Comparison of ENCODE assay signal across 19 cellular contexts in the genomic region with DNA sequence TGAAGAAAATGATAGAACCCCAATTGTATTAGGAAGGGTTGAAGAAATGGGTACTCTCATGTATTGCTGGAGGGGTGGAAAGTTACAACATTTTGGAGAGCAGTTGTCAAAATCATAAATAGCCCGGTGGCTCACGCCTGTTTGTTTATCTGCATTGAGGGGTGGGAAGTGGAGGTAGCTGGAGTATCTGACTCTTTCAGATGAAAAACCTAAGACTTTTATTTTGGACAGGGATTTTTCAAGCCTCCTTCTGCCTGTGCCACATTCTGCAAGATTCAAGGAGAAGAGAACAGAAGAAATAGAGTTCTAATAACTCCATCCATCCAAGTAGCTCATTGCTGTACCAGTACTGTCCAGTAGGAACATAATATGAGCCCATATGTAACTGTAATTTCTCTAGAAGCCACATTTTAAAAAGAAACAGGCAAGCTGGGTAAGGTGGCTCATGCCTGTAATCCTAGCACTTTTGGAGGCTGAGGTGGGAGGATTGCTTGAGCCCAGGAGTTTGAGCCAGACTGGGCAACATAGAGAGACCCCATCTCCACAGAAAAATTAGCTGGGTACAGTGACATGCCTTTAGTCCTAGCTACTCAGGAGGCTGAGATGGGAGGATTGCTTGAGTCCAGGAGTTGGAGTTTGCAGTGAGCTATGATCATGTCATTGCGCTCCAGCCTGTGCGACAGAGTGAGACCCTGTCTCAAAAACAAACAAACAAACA. TPM values are rescaled to one million over a fixed set of nuclear protein-coding genes. Genes with fewer than 3 reads are reported as not detected.
DNase-seq lines count a peak whose midpoint lies in the region; FAIRE-seq and TF ChIP-seq lines count a peak whose summit lies in the region.
"Had no signal": no experiment of that assay in that cellular context is flagged by ENCODE, and none has a peak within 500 bp of the region (broad histone marks: within the 10 kb centered on the region; RNA-seq: fewer than 3 reads in every experiment).

No MANE protein-coding gene starts in this region.

- H3K4me3 ChIP-seq in GM12864 (ENCODE audit: low read depth, low read length) (no peak overlapping the region), NB4 (ENCODE audit: low read depth, low read length) (no peak overlapping the region), cardiac fibroblast (replicated peaks in 1 of 2; ENCODE audit: low read depth in 2 of 2, low read length in 2 of 2) (no peak overlapping the region), osteoblast (ENCODE audit: insufficient read depth, low read length) (no peak overlapping the region)
- H3K4me3 ChIP-seq: lung, spleen, suprapubic skin had no signal

- no peak for TF ChIP-seq POLR2A in NB4 (IDR thresholded peaks at IDR 0.05; ENCODE audit: extremely low read depth, insufficient read length)

- FAIRE-seq in urothelium cell line (lab: Jason Lieb, UNC), result no peak
- FAIRE-seq: endothelial cell of umbilical vein, TTC549 had no signal

- no peak overlapping the region for H3K4me2 ChIP-seq in osteoblast (ENCODE audit: insufficient read depth, low read length)

- DNase-seq in GM12864 (ENCODE audit: low read depth), result no peak
- peak; percentile 64 for DNase-seq in NB4 (ENCODE audit: low read depth)
- no peak for DNase-seq in cardiac fibroblast (ENCODE audit: low read depth in 2 of 2)
- DNase-seq in osteoblast (ENCODE audit: insufficient read length, low spot score, missing footprints), result no peak
- no peak for DNase-seq in RPMI8226
- DNase-seq in DMS79 treated with DMSO at 0.1 percent for 48 hours (lab: John Stamatoyannopoulos, UW), result no peak
- DNase-seq in activated T-cell treated with anti-CD3 and anti-CD28 coated beads, Interleukin-2, amount 50 U/mL, for 48 hours, result no peak
- DNase-seq in urothelium cell line (ENCODE audit: low spot score), result no peak
- DNase-seq: activated naive CD4-positive, alpha-beta T cell treated with anti-CD3 and anti-CD28 coated beads for 36 hours; NCI-H1694; NCI-H524 treated with DMSO at 0.1 percent for 48 hours; nucleus accumbens; spleen had no signal

- no peak overlapping the region for H3K27ac ChIP-seq in osteoblast (ENCODE audit: low read depth, low read length)
- H3K27ac ChIP-seq: suprapubic skin had no signal

- no peaks in the 10 kb centered on the region for H4K20me1 ChIP-seq in osteoblast (ENCODE audit: insufficient read depth, low read length)

- no peaks in the 10 kb centered on the region for H3K36me3 ChIP-seq in osteoblast (ENCODE audit: insufficient read depth, low read length)
- H3K36me3 ChIP-seq: spleen, suprapubic skin had no signal

- H2AFZ ChIP-seq in osteoblast (ENCODE audit: low read length), result no peak overlapping the region

- peaks cover 12% of the 10 kb centered on the region for H3K4me1 ChIP-seq in osteoblast (ENCODE audit: insufficient read depth, low read length)

- H3K79me2 ChIP-seq in osteoblast (ENCODE audit: insufficient read depth, low read length), result no peaks in the 10 kb centered on the region

- TF ChIP-seq CTCF in GM12864 (IDR thresholded peaks at IDR 0.05; ENCODE audit: low read depth, low read length, missing control alignments) (peak; percentile 18), NB4 (IDR thresholded peaks at IDR 0.05; ENCODE audit: low read depth, low read length) (no peak), cardiac fibroblast (IDR thresholded peaks at IDR 0.05; ENCODE audit: low read depth, low read length) (peak; percentile 15), osteoblast (IDR thresholded peaks at IDR 0.05; ENCODE audit: extremely low read depth, low read depth, low read length) (peak; percentile 29)

- H3K27me3 ChIP-seq in osteoblast (ENCODE audit: insufficient read depth, low read length), result no peaks in the 10 kb centered on the region
- H3K27me3 ChIP-seq: spleen, suprapubic skin had no signal

- H3K9me3 ChIP-seq in osteoblast (ENCODE audit: low read depth, low read length), result no peaks in the 10 kb centered on the region
- H3K9me3 ChIP-seq: spleen, suprapubic skin had no signal

RNA-seq across cellular contexts. Expression of gene NT5DC4, which starts 35.5 kb away (rescaled TPM):
- total RNA-seq in osteoblast, result not detected in 2 replicates
- total RNA-seq: activated CD8-positive, alpha-beta memory T cell treated with anti-CD3 and anti-CD28 coated beads for 36 hours; activated naive CD4-positive, alpha-beta T cell treated with anti-CD3 and anti-CD28 coated beads for 36 hours; cardiac septum; endothelial cell of umbilical vein had no signal

RNA-seq across cellular contexts. Expression of gene SLC20A1, which starts 39.6 kb away (rescaled TPM):
- 96.3 and 131 TPM in 2 replicates for total RNA-seq in osteoblast
